9 cellular contexts compared by ENCODE assay signal in the genomic region with DNA sequence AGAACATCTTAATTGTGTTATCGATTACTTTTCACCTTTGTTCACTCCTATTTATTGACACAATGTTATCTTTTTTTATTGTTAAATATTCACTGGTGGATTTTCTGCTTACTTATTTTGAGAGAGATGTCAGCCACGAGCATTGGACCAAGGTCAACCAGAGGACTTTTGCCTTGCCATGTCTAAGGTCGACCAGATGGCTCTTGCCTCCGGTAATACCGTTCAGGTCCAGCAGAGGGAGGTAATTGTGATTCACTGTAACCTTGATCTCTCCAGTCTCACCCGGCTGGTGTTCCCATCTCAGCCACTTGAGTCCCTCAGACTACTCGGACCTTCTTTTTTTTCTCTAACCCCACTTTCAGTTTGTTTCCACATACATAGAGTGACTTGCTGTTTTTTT.
DNase-seq lines count a peak whose midpoint lies in the region; ATAC-seq, FAIRE-seq and TF ChIP-seq lines count a peak whose summit lies in the region.
"Had no signal": no experiment of that assay in that cellular context is flagged by ENCODE, and none has a peak within 500 bp of the region (broad histone marks: within the 10 kb centered on the region; RNA-seq: fewer than 3 reads in every experiment).

No MANE protein-coding gene starts in this region.

- H3K36me3 ChIP-seq in GM06990 (ENCODE audit: control insufficient read depth, insufficient read depth, low read length), result peaks cover 1% of the 10 kb centered on the region; the same call in 1 of the 2 replicates

- no peaks in the 10 kb centered on the region for H3K27me3 ChIP-seq in GM06990 (replicated peaks; ENCODE audit: control insufficient read depth, insufficient read depth, low read length)

- TF ChIP-seq CTCF in GM06990 (IDR thresholded peaks at IDR 0.05; ENCODE audit: insufficient read depth, low read length, poor library complexity, severe bottlenecking) (peak; percentile 35), epithelial cell of proximal tubule (conservative IDR thresholded peaks at IDR 0.05; ENCODE audit: low read depth, low read length) (peak; percentile 49)

- no peak for FAIRE-seq in GM19239 (lab: Jason Lieb, UNC)

- no peak overlapping the region for H3K4me3 ChIP-seq in GM06990 (replicated peaks; ENCODE audit: low read depth, low read length)
- H3K4me3 ChIP-seq in epithelial cell of proximal tubule (ENCODE audit: low read depth, low read length), result no peak overlapping the region

- peak; percentile 17 to 44 for DNase-seq in AML-193 (lab: John Stamatoyannopoulos, UW)
- DNase-seq in GM06990 (ENCODE audit: extremely low read depth, insufficient read length), result no peak
- DNase-seq in OCI-M1 (lab: John Stamatoyannopoulos, UW), result peak; percentile 44
- no peak for DNase-seq in epithelial cell of proximal tubule (ENCODE audit: low read depth)
- DNase-seq in NCI-H146 (lab: John Stamatoyannopoulos, UW), result no peak
- DNase-seq in GM19239 (ENCODE audit: insufficient read length, low spot score), result no peak
- no peak for DNase-seq in NCI-H446 treated with DMSO at 0.1 percent for 48 hours (lab: John Stamatoyannopoulos, UW)

- no peak for ATAC-seq in GM21717 (IDR thresholded peaks at IDR 0.05; ENCODE audit: unreplicated experiment)
- ATAC-seq: sciatic nerve had no signal

Comparison
In these comparisons a context has a peak if more than half of its experiments do, and no peak if none do; other contexts are left out.
1. DNase-seq: peak in AML-193 (2 of 2) and OCI-M1 (single experiment); none in GM06990 (single experiment), epithelial cell of proximal tubule (single experiment), NCI-H146 (single experiment), GM19239 (single experiment) and NCI-H446 treated with DMSO at 0.1 percent for 48 hours (single experiment).